In genomic region chr2:176421291-176422050, GRCh38 we compare ENCODE assay signal across 24 cellular contexts.
DNase-seq lines count a peak whose midpoint lies in the region; ATAC-seq, FAIRE-seq and TF ChIP-seq lines count a peak whose summit lies in the region.
"Had no signal": no experiment of that assay in that cellular context is flagged by ENCODE, and none has a peak within 500 bp of the region (broad histone marks: within the 10 kb centered on the region; RNA-seq: fewer than 3 reads in every experiment).

No MANE protein-coding gene starts in this region.

- TF ChIP-seq CTCF in WERI-Rb-1 (IDR thresholded peaks at IDR 0.05; ENCODE audit: low read depth, low read length), result no peak
- no peak for TF ChIP-seq CTCF in kidney (IDR thresholded peaks at IDR 0.05; ENCODE audit: borderline replicate concordance, extremely low read depth, insufficient read depth)
- TF ChIP-seq CTCF in prostate gland (IDR thresholded peaks at IDR 0.05), result no peak
- TF ChIP-seq CTCF in transverse colon (IDR thresholded peaks at IDR 0.05), result no peak

- ATAC-seq in GM19463 (IDR thresholded peaks at IDR 0.05; ENCODE audit: unreplicated experiment) (no peak), GM19395 (IDR thresholded peaks at IDR 0.05; ENCODE audit: unreplicated experiment) (no peak)

- in situ Hi-C loops in ACHN (cut with HindIII; ENCODE audit: low pct_ligation_motif_present, low pct_unique_long_range_greater_than_20kb, low sequenced_read_pairs) (no loop called here), transverse colon (cut with MboI; ENCODE audit: low pct_ligation_motif_present in 1 of 4, low pct_unique_long_range_greater_than_20kb in 1 of 4, low sequenced_read_pairs in 3 of 4) (no loop called here)

- H3K9me3 ChIP-seq in WERI-Rb-1 (ENCODE audit: severe bottlenecking), result no peaks in the 10 kb centered on the region
- H3K9me3 ChIP-seq in kidney (ENCODE audit: control insufficient read depth in 1 of 2, low read length in 2 of 2), result no peaks in the 10 kb centered on the region
- H3K9me3 ChIP-seq in prostate gland, result no peaks in the 10 kb centered on the region
- no peaks in the 10 kb centered on the region for H3K9me3 ChIP-seq in transverse colon
- H3K9me3 ChIP-seq: Peyer's patch, SJCRH30, vagina had no signal

- H3K4me1 ChIP-seq in kidney (ENCODE audit: control insufficient read depth in 1 of 2, insufficient read depth in 1 of 2, low read depth in 1 of 2, low read length in 2 of 2), result peaks cover 4% of the 10 kb centered on the region in 2 donors
- peaks cover 13% of the 10 kb centered on the region for H3K4me1 ChIP-seq in prostate gland (replicated peaks)
- H3K4me1 ChIP-seq in transverse colon, result no peaks in the 10 kb centered on the region
- H3K4me1 ChIP-seq: Peyer's patch, vagina had no signal

- H3K27me3 ChIP-seq in WERI-Rb-1 (ENCODE audit: insufficient read depth, low read depth, severe bottlenecking) (peaks cover 7% of the 10 kb centered on the region), prostate gland (replicated peaks; ENCODE audit: insufficient read depth) (no peaks in the 10 kb centered on the region), transverse colon (no peaks in the 10 kb centered on the region)
- H3K27me3 ChIP-seq: brain microvascular endothelial cell, Peyer's patch, SJCRH30, vagina had no signal

- H3K27ac ChIP-seq in WERI-Rb-1, result no peak overlapping the region
- peak overlapping the region; percentile 45 to 52 for H3K27ac ChIP-seq in kidney (ENCODE audit: low read depth in 2 of 2, low read length in 2 of 2)
- H3K27ac ChIP-seq in prostate gland, result no peak overlapping the region
- H3K27ac ChIP-seq in transverse colon, result no peak overlapping the region
- H3K27ac ChIP-seq: HL-60, Peyer's patch, SJCRH30, skin epidermis, vagina had no signal

- intact Hi-C loops in kidney (cut with DNase I) (no loop called here), prostate gland (cut with DNase I) (no loop called here), transverse colon (cut with DNase I; ENCODE audit: low total_unique reads) (no loop called here)

- H3K4me3 ChIP-seq in WERI-Rb-1 (ENCODE audit: low read depth, low read length) (no peak overlapping the region), kidney (ENCODE audit: low read length in 2 of 2) (no peak overlapping the region), prostate gland (no peak overlapping the region), transverse colon (no peak overlapping the region)
- H3K4me3 ChIP-seq: Peyer's patch, SJCRH30, skin epidermis, vagina had no signal

- TF ChIP-seq EP300 in transverse colon (IDR thresholded peaks at IDR 0.05; ENCODE audit: low read depth), result no peak

- H3K36me3 ChIP-seq in WERI-Rb-1, result no peaks in the 10 kb centered on the region
- H3K36me3 ChIP-seq in kidney (ENCODE audit: control insufficient read depth in 1 of 2, insufficient read depth in 2 of 2, low read length in 2 of 2), result no peaks in the 10 kb centered on the region
- no peaks in the 10 kb centered on the region for H3K36me3 ChIP-seq in prostate gland
- H3K36me3 ChIP-seq in transverse colon, result no peaks in the 10 kb centered on the region
- H3K36me3 ChIP-seq: brain microvascular endothelial cell, Peyer's patch, SJCRH30, vagina had no signal

- no peak for FAIRE-seq in kidney (lab: Jason Lieb, UNC)
- FAIRE-seq: keratinocyte had no signal

- peak; percentile 73 for DNase-seq in ACHN
- peak; percentile 21 for DNase-seq in HK-2 (ENCODE audit: unreplicated experiment)
- DNase-seq in WERI-Rb-1, result peak; percentile 28
- DNase-seq in kidney, result no peak
- no peak for DNase-seq in prostate gland (ENCODE audit: low spot score)
- DNase-seq in transverse colon, result no peak
- DNase-seq: activated CD8-positive, alpha-beta memory T cell treated with anti-CD3 and anti-CD28 coated beads for 24 hours; activated T-cell treated with anti-CD3 and anti-CD28 coated beads, Interleukin-2, amount 50 U/mL, for 24 hours; brain microvascular endothelial cell; DND-41; effector memory CD4-positive, alpha-beta T cell; mammary epithelial cell; NCI-H1048; NCI-H2081 treated with DMSO at 0.1 percent for 48 hours; NCI-H446; Peyer's patch; SJCRH30; stimulated activated CD4-positive, alpha-beta T cell treated with anti-CD3 and anti-CD28 coated beads, Interleukin-2, amount 100 ng/mL, for 24 hours had no signal

- no peak overlapping the region for H3K9ac ChIP-seq in kidney (ENCODE audit: low read length in 2 of 2)

- WGBS in prostate gland, result 78% methylated on average over 6 of the region's 6 CpGs
- WGBS in transverse colon (ENCODE audit: low coverage in 1 of 2), 2 donors, result 71 to 90% methylated on average over 4 to 6 of the region's 6 CpGs

- TF ChIP-seq POLR2A in prostate gland (IDR thresholded peaks at IDR 0.05) (no peak), transverse colon (IDR thresholded peaks at IDR 0.05) (no peak)

Comparison
In these comparisons a context has a peak if more than half of its experiments do, and no peak if none do; other contexts are left out.
1. DNase-seq: peak in ACHN (single experiment), HK-2 (single experiment) and WERI-Rb-1 (single experiment); none in kidney (single experiment), prostate gland (single experiment) and transverse colon (single experiment).
2. H3K27ac ChIP-seq: peak in kidney (2 of 2); none in WERI-Rb-1 (single experiment), prostate gland (0 of 2) and transverse colon (0 of 4).